Comparison of ENCODE assay signal across 12 cellular contexts in genomic region chr16:87431926-87432325, GRCh38. TPM values are rescaled to one million over a fixed set of nuclear protein-coding genes. Genes with fewer than 3 reads are reported as not detected.
A peak's percentile ranks its signal among the peaks of the same experiment; 100 is the strongest.
DNase-seq lines count a peak whose midpoint lies in the region; ATAC-seq and TF ChIP-seq lines count a peak whose summit lies in the region.
"Had no signal": no experiment of that assay in that cellular context is flagged by ENCODE, and none has a peak within 500 bp of the region (broad histone marks: within the 10 kb centered on the region; RNA-seq: fewer than 3 reads in every experiment).

No MANE protein-coding gene starts in this region.

- intact Hi-C loops in A673 (cut with micrococcal nuclease; ENCODE audit: unreplicated experiment) = no loop called here
- intact Hi-C loops in right cardiac atrium (cut with DNase I) = no loop called here
- intact Hi-C loops in lower lobe of right lung (cut with DNase I) = no loop called here

- no TSS peak for BruUV-seq in A673 (replicated peaks; lab: Mats Ljungman, UMichigan)

- peak; percentile 21 for DNase-seq in A673 (ENCODE audit: low spot score)
- peak; percentile 79 for DNase-seq in HCEC 1CT
- DNase-seq in astrocyte of the cerebellum (ENCODE audit: low read depth) = peak; percentile 60
- no peak for DNase-seq in right cardiac atrium
- DNase-seq in central memory CD4-positive, alpha-beta T cell = no peak
- DNase-seq in lower lobe of right lung = no peak
- DNase-seq: NCI-H1092 had no signal

- H3K4me3 ChIP-seq in A673 (ENCODE audit: low read depth, low read length, poor library complexity, severe bottlenecking) (no peak overlapping the region), astrocyte of the cerebellum (ENCODE audit: low read depth, low read length) (no peak overlapping the region), right cardiac atrium (ENCODE audit: low read length) (no peak overlapping the region), lower lobe of right lung (no peak overlapping the region)
- H3K4me3 ChIP-seq: mucosa of descending colon, right lobe of liver had no signal

- TF ChIP-seq CTCF in A673 (conservative IDR thresholded peaks at IDR 0.05; ENCODE audit: low read depth, low read length) (no peak), astrocyte of the cerebellum (IDR thresholded peaks at IDR 0.05; ENCODE audit: low read depth, low read length, missing control alignments) (no peak), lower lobe of right lung (IDR thresholded peaks at IDR 0.05) (no peak)

- in situ Hi-C loops in astrocyte of the cerebellum (cut with HindIII; ENCODE audit: low sequenced_read_pairs) = no loop called here

- H3K36me3 ChIP-seq in A673 (ENCODE audit: insufficient read depth, low read length, poor library complexity, severe bottlenecking) (no peaks in the 10 kb centered on the region), lower lobe of right lung (peaks cover 35% of the 10 kb centered on the region)

- H3K27ac ChIP-seq in A673 (ENCODE audit: low read depth, low read length, poor library complexity, severe bottlenecking) = no peak overlapping the region
- H3K27ac ChIP-seq in right cardiac atrium (ENCODE audit: low read length) = no peak overlapping the region
- H3K27ac ChIP-seq in lower lobe of right lung = no peak overlapping the region
- H3K27ac ChIP-seq: C4-2B, right lobe of liver had no signal

- WGBS in right cardiac atrium = 63% methylated on average over 7 of the region's 7 CpGs

- POLR2A ChIA-PET in A673 (lab: Charles Lee; ENCODE audit: low non-redundant PET) = no interaction called here

- peaks cover 13% of the 10 kb centered on the region for H3K4me1 ChIP-seq in A673 (ENCODE audit: insufficient read depth, low read length, poor library complexity, severe bottlenecking)
- H3K4me1 ChIP-seq in right cardiac atrium (ENCODE audit: control insufficient read depth, insufficient read depth, low read length) = peaks cover 8% of the 10 kb centered on the region
- H3K4me1 ChIP-seq in lower lobe of right lung = peaks cover 26% of the 10 kb centered on the region

- no peaks in the 10 kb centered on the region for H3K9me3 ChIP-seq in A673 (ENCODE audit: low read depth, low read length, poor library complexity, severe bottlenecking)
- no peaks in the 10 kb centered on the region for H3K9me3 ChIP-seq in right cardiac atrium (ENCODE audit: control insufficient read depth, low read length)
- H3K9me3 ChIP-seq in lower lobe of right lung = no peaks in the 10 kb centered on the region
- H3K9me3 ChIP-seq: mucosa of descending colon, right lobe of liver had no signal

- H3K27me3 ChIP-seq in A673 (replicated peaks; ENCODE audit: insufficient read depth, low read depth, low read length, poor library complexity) (no peaks in the 10 kb centered on the region), right cardiac atrium (ENCODE audit: control insufficient read depth, insufficient read depth) (no peaks in the 10 kb centered on the region), lower lobe of right lung (ENCODE audit: low read depth) (no peaks in the 10 kb centered on the region)
- H3K27me3 ChIP-seq: right lobe of liver had no signal

- CTCF ChIA-PET in A673 (lab: Charles Lee) = no interaction called here

- ATAC-seq in right cardiac atrium (peak; percentile 29 to 58), HG03565 (IDR thresholded peaks at IDR 0.05; ENCODE audit: unreplicated experiment) (no peak), GM19467 (IDR thresholded peaks at IDR 0.05; ENCODE audit: unreplicated experiment) (no peak), lower lobe of right lung (no peak)
- ATAC-seq: mucosa of descending colon, right lobe of liver had no signal

RNA-seq across cellular contexts. Expression of gene MAP1LC3B, which starts 39.8 kb away (rescaled TPM):
- total RNA-seq in A673 (2021) (68.6 and 74.7 TPM in 2 replicates), right cardiac atrium (100 to 1,000 TPM in 3 of 4 donors, 10 to 100 TPM in 1; 87.7 to 114 (median 108) TPM), lower lobe of right lung (64.5 TPM)
- 115 TPM for polyA plus RNA-seq in right cardiac atrium

RNA-seq across cellular contexts. Expression of gene FBXO31, which starts 48.4 kb away (rescaled TPM):
- total RNA-seq in A673 (2021) = 32.2 and 34.3 TPM in 2 replicates
- total RNA-seq in right cardiac atrium = 10 to 100 TPM; 47.8 to 66.1 (median 57.5) TPM
- polyA plus RNA-seq in right cardiac atrium = 24.3 TPM
- 26.2 TPM for total RNA-seq in lower lobe of right lung

Comparison
In these comparisons a context has a peak if more than half of its experiments do, and no peak if none do; other contexts are left out.
1. DNase-seq: peak in A673 (single experiment), HCEC 1CT (single experiment) and astrocyte of the cerebellum (single experiment); none in right cardiac atrium (0 of 3), central memory CD4-positive, alpha-beta T cell (single experiment) and lower lobe of right lung (single experiment).
2. ATAC-seq: peak in right cardiac atrium (2 of 2); none in HG03565 (single experiment), GM19467 (single experiment) and lower lobe of right lung (0 of 2).